ENCODE assay signal across 1 cellular context in the genomic region with DNA sequence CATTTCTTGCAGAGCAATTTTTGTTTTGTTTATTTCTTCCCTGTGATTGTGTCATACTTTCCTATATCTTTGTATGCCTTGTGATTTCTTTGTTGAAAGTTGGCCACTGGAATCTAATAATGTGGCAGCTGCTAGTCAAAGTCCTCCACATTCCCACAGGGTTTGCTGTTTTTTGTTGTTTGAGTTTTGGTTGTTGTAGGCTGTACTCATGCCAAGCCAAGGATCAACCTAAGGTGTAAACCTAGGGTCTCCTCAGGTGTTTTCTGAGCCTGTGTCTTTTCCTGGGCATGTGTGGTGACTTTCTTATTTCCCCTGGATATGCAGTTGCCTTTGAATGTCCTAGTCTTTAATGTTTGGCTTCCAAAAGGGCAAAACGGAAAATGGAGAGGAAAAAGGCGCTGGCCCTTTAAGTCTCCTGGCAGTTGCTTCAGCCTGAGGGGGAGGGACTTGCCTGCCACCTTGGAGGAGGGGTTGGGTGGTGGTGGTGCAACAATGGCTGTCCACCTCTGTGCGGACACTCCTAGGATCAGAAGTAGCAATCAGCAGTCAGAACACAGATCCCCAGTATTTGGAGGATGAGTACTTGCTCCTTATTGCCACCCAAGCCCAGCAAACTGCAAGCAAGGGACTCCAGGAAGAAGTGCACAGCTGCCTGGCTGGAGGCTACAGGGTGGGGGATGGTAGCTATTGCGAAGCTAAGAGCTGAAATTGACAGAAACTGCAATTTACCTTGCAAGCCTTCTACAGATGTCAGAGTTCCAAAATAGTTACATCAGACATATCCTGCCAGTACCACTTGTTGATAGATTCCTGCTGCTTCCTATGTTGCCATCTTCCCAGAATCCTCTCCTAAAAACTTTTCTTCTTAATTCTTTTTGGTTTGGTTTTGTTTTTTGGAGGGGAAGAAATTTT.
A peak's percentile ranks its signal among the peaks of the same experiment; 100 is the strongest.
TF ChIP-seq lines count a peak whose summit lies in the region.

No MANE protein-coding gene starts in this region.

TF ChIP-seq in K562, 482 proteins besides CTCF, POLR2A, EP300 and RAD21 (continued from another document and continues in another):
- TF ChIP-seq ZC3H4 (CRISPR knock-in tag; IDR thresholded peaks at IDR 0.05; ENCODE audit: borderline replicate concordance) (no peak), FOXJ2 (tag; IDR thresholded peaks at IDR 0.05) (0 out of 2 replicates have a peak, but pooled peaks have one; percentile 63), HMG20A (CRISPR knock-in tag; conservative IDR thresholded peaks at IDR 0.05) (no peak), ZNF165 (CRISPR knock-in tag; IDR thresholded peaks at IDR 0.05; ENCODE audit: borderline replicate concordance) (no peak), ZNF592 (IDR thresholded peaks at IDR 0.05) (peak; percentile 80), PRDM10 (IDR thresholded peaks at IDR 0.05; ENCODE audit: partially characterized antibody) (peak; percentile 7), SP1 (CRISPR knock-in tag; IDR thresholded peaks at IDR 0.05) (peak; percentile 44; the same call in 1 of the 2 replicates), NCOA1 (IDR thresholded peaks at IDR 0.05; ENCODE audit: low read depth) (0 out of 2 replicates have a peak, but pooled peaks have one; percentile 34), GATAD2A (IDR thresholded peaks at IDR 0.05) (0 out of 2 replicates have a peak, but pooled peaks have one; percentile 43), ZNF639 (CRISPR knock-in tag; conservative IDR thresholded peaks at IDR 0.05 in 1 of 2, IDR thresholded peaks at IDR 0.05 in 1 of 2) (peak in 1 of 2 experiments; percentile 54; a peak in 2 of 4 replicates), C11orf30 (IDR thresholded peaks at IDR 0.05; ENCODE audit: low read depth) (no peak), MYC (IDR thresholded peaks at IDR 0.05; ENCODE audit: low read depth, low read length) (peak; percentile 62), MYC (CRISPR knock-in tag; IDR thresholded peaks at IDR 0.05; ENCODE audit: borderline replicate concordance, low read depth) (no peak), MEF2A (IDR thresholded peaks at IDR 0.05; ENCODE audit: control insufficient read depth, low read depth, low read length) (0 out of 2 replicates have a peak, but pooled peaks have one; percentile 5), SMARCA4 (IDR thresholded peaks at IDR 0.05) (peak; percentile 58), CTBP1 (IDR thresholded peaks at IDR 0.05; ENCODE audit: borderline replicate concordance) (peak; percentile 59; the same call in 1 of the 2 replicates), ZNF311 (CRISPR knock-in tag; IDR thresholded peaks at IDR 0.05) (0 out of 2 replicates have a peak, but pooled peaks have one; percentile 29), TRIM28 (IDR thresholded peaks at IDR 0.05) (no peak), TAF9B (IDR thresholded peaks at IDR 0.05; ENCODE audit: partially characterized antibody) (peak; percentile 73), ZNF24 (IDR thresholded peaks at IDR 0.05) (peak; percentile 30; the same call in 1 of the 2 replicates)
- TF ChIP-seq, protein P1, sequence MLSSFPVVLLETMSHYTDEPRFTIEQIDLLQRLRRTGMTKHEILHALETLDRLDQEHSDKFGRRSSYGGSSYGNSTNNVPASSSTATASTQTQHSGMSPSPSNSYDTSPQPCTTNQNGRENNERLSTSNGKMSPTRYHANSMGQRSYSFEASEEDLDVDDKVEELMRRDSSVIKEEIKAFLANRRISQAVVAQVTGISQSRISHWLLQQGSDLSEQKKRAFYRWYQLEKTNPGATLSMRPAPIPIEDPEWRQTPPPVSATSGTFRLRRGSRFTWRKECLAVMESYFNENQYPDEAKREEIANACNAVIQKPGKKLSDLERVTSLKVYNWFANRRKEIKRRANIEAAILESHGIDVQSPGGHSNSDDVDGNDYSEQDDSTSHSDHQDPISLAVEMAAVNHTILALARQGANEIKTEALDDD (IDR thresholded peaks at IDR 0.05): no peak
- TF ChIP-seq, protein P2, sequence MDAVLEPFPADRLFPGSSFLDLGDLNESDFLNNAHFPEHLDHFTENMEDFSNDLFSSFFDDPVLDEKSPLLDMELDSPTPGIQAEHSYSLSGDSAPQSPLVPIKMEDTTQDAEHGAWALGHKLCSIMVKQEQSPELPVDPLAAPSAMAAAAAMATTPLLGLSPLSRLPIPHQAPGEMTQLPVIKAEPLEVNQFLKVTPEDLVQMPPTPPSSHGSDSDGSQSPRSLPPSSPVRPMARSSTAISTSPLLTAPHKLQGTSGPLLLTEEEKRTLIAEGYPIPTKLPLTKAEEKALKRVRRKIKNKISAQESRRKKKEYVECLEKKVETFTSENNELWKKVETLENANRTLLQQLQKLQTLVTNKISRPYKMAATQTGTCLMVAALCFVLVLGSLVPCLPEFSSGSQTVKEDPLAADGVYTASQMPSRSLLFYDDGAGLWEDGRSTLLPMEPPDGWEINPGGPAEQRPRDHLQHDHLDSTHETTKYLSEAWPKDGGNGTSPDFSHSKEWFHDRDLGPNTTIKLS (IDR thresholded peaks at IDR 0.05; ENCODE audit: borderline replicate concordance, low read depth): peak; percentile 44; the same call in 1 of the 2 replicates
- TF ChIP-seq, protein P3, sequence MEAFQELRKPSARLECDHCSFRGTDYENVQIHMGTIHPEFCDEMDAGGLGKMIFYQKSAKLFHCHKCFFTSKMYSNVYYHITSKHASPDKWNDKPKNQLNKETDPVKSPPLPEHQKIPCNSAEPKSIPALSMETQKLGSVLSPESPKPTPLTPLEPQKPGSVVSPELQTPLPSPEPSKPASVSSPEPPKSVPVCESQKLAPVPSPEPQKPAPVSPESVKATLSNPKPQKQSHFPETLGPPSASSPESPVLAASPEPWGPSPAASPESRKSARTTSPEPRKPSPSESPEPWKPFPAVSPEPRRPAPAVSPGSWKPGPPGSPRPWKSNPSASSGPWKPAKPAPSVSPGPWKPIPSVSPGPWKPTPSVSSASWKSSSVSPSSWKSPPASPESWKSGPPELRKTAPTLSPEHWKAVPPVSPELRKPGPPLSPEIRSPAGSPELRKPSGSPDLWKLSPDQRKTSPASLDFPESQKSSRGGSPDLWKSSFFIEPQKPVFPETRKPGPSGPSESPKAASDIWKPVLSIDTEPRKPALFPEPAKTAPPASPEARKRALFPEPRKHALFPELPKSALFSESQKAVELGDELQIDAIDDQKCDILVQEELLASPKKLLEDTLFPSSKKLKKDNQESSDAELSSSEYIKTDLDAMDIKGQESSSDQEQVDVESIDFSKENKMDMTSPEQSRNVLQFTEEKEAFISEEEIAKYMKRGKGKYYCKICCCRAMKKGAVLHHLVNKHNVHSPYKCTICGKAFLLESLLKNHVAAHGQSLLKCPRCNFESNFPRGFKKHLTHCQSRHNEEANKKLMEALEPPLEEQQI (IDR thresholded peaks at IDR 0.05): peak; percentile 70; the same call in 1 of the 2 replicates
- TF ChIP-seq, protein P4, sequence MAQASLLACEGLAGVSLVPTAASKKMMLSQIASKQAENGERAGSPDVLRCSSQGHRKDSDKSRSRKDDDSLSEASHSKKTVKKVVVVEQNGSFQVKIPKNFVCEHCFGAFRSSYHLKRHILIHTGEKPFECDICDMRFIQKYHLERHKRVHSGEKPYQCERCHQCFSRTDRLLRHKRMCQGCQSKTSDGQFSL (CRISPR knock-in tag; IDR thresholded peaks at IDR 0.05): no peak
- TF ChIP-seq, protein P4 (tag; IDR thresholded peaks at IDR 0.05): 0 out of 4 replicates have a peak, but pooled peaks of 1 of the 2 experiments have one; percentile 22
